In genomic region chr13:104422668-104423067, GRCh38 we compare ENCODE assay signal across 16 cellular contexts.
DNase-seq lines count a peak whose midpoint lies in the region; ATAC-seq and TF ChIP-seq lines count a peak whose summit lies in the region.
"Had no signal": no experiment of that assay in that cellular context is flagged by ENCODE, and none has a peak within 500 bp of the region (broad histone marks: within the 10 kb centered on the region; RNA-seq: fewer than 3 reads in every experiment).

No MANE protein-coding gene starts in this region.

- H3K27ac ChIP-seq in PC-3 (ENCODE audit: low read length), result no peak overlapping the region

- H2AFZ ChIP-seq in PC-3 (ENCODE audit: low read length), result no peak overlapping the region

- no peaks in the 10 kb centered on the region for H3K9me3 ChIP-seq in PC-3 (ENCODE audit: low read length)
- H3K9me3 ChIP-seq: BE2C had no signal

- BruUV-seq in PC-3 (replicated peaks; lab: Mats Ljungman, UMichigan), result no TSS peak

- CTCF ChIA-PET in PC-3 (lab: Charles Lee), result no interaction called here

- H3K4me2 ChIP-seq in PC-3 (ENCODE audit: low read length), result 0 out of 2 replicates have a peak overlapping the region, but pooled peaks have one; percentile 34

- H3K4me3 ChIP-seq in PC-3 (ENCODE audit: low read length), result no peak overlapping the region

- no peaks in the 10 kb centered on the region for H3K79me2 ChIP-seq in PC-3 (ENCODE audit: low read length)

- intact Hi-C loops in PC-3 (cut with micrococcal nuclease), result loop anchor here (1.0 kb wide), 1 partner anchor 44 kb away; no protein-coding TSS in a partner anchor

- no peak for TF ChIP-seq CTCF in PC-3 (conservative IDR thresholded peaks at IDR 0.05; ENCODE audit: low read depth, low read length)

- no peaks in the 10 kb centered on the region for H4K20me1 ChIP-seq in PC-3 (ENCODE audit: low read length)

- POLR2A ChIA-PET in PC-3 (lab: Charles Lee; ENCODE audit: unreplicated experiment), result no interaction called here

- ATAC-seq in PC-3, result peak; percentile 89
- ATAC-seq in HG03025 (IDR thresholded peaks at IDR 0.05; ENCODE audit: low FRiP score, unreplicated experiment), result no peak
- no peak for ATAC-seq in GM21786 (IDR thresholded peaks at IDR 0.05; ENCODE audit: unreplicated experiment)
- no peak for ATAC-seq in HG03342 (IDR thresholded peaks at IDR 0.05; ENCODE audit: unreplicated experiment)

- H3K4me1 ChIP-seq in PC-3 (ENCODE audit: insufficient read depth, low read length), result peaks cover 6% of the 10 kb centered on the region; the same call in 1 of the 2 replicates

- DNase-seq in DMS53 treated with DMSO at 0.1 percent for 48 hours (lab: John Stamatoyannopoulos, UW; ENCODE audit: unreplicated experiment), result peak; percentile 63
- DNase-seq in NCI-H2081 treated with DMSO at 0.1 percent for 48 hours (lab: John Stamatoyannopoulos, UW), result peak; percentile 42
- DNase-seq in PC-3, result peak; percentile 34
- DNase-seq in left kidney (ENCODE audit: low read depth, low spot score), result peak; percentile 12
- DNase-seq: BE2C, GDM1, Kasumi-1, NCI-H187, NCI-H2171, NCI-H446, NCI-H69, OCI-M1, Right ventricle myocardium superior had no signal

- no peaks in the 10 kb centered on the region for H3K9me2 ChIP-seq in PC-3 (replicated peaks; ENCODE audit: low read length)

- no peaks in the 10 kb centered on the region for H3K27me3 ChIP-seq in PC-3 (ENCODE audit: low read length)
- H3K27me3 ChIP-seq: BE2C had no signal

- no peak overlapping the region for H3K9ac ChIP-seq in PC-3 (ENCODE audit: low read length)

- H3K36me3 ChIP-seq in PC-3 (ENCODE audit: low read depth, low read length), result no peaks in the 10 kb centered on the region
- H3K36me3 ChIP-seq: BE2C had no signal

- H3F3A ChIP-seq in PC-3 (ENCODE audit: low read length, unreplicated experiment), result no peaks in the 10 kb centered on the region

Comparison
In these comparisons a context has a peak if more than half of its experiments do, and no peak if none do; other contexts are left out.
1. DNase-seq: peak in every context shown above with its lines; median percentile 63 in DMS53 treated with DMSO at 0.1 percent for 48 hours; 42 in NCI-H2081 treated with DMSO at 0.1 percent for 48 hours; 34 in PC-3; 12 in left kidney.